25 cellular contexts compared by ENCODE assay signal in the genomic region with DNA sequence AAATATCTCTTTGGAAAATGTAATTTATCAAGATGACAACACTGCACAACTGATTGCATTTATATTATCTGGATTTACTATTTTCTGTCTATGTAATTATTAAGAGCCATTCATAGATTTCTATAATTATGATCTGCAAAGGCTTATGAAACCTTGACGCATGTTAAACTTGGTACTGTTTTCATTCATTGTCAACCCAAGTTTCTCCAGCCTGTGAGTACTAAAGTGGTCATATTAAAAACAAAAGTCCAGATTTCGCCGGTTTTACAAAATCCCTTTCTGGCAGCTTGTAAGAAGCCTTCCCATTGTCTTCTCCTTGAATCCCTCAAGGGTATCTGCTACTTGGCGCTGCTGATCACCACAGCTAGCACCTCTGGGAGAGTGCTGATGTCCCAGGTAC. TPM values are rescaled to one million over a fixed set of nuclear protein-coding genes. Genes with fewer than 3 reads are reported as not detected.
DNase-seq lines count a peak whose midpoint lies in the region; ATAC-seq, FAIRE-seq and TF ChIP-seq lines count a peak whose summit lies in the region.
"Had no signal": no experiment of that assay in that cellular context is flagged by ENCODE, and none has a peak within 500 bp of the region (broad histone marks: within the 10 kb centered on the region; RNA-seq: fewer than 3 reads in every experiment).

No MANE protein-coding gene starts in this region.

- H3K4me2 ChIP-seq in OCI-LY7 (ENCODE audit: low read length), result peak overlapping the region; percentile 69
- H3K4me2 ChIP-seq: BLaER1 had no signal

- peaks cover 61% of the 10 kb centered on the region for H3K4me1 ChIP-seq in OCI-LY7 (ENCODE audit: insufficient read depth, low read length, poor library complexity, severe bottlenecking)
- H3K4me1 ChIP-seq: BLaER1 had no signal

- DNase-seq in GM12891 (ENCODE audit: insufficient read length, low spot score) (no peak), OCI-LY7 (ENCODE audit: low spot score) (no peak), DMS114 treated with DMSO at 0.1 percent for 48 hours (lab: John Stamatoyannopoulos, UW; ENCODE audit: unreplicated experiment) (no peak), AG08396 (ENCODE audit: low spot score) (no peak), SW 1271 (lab: John Stamatoyannopoulos, UW) (no peak)
- DNase-seq: CD4-positive, alpha-beta T cell; COR-L47; DMS79 treated with DMSO at 0.1 percent for 48 hours; H7; KBM-7; NCI-H1092; NCI-H146; NCI-H2029; NCI-H226; NCI-H510A treated with DMSO at 0.1 percent for 48 hours; NCI-H748 treated with DMSO at 0.1 percent for 48 hours; SIG-M5; T-helper 1 cell had no signal

- H3K36me3 ChIP-seq in OCI-LY7 (ENCODE audit: insufficient read depth, low read length), result peaks cover 9% of the 10 kb centered on the region
- H3K36me3 ChIP-seq: BLaER1 had no signal

- H2AFZ ChIP-seq in OCI-LY7 (ENCODE audit: low read length), result no peak overlapping the region

- BruUV-seq in OCI-LY7 (replicated peaks; lab: Mats Ljungman, UMichigan), result no TSS peak

- POLR2A ChIA-PET in OCI-LY7 (lab: Charles Lee), result no interaction called here

- peak overlapping the region; percentile 96 for H3K27ac ChIP-seq in OCI-LY7 (ENCODE audit: low read depth, low read length, poor library complexity, severe bottlenecking)
- H3K27ac ChIP-seq: BLaER1, RWPE1 had no signal

- CTCF ChIA-PET in OCI-LY7 (lab: Charles Lee; ENCODE audit: unreplicated experiment), result no interaction called here

- H3K4me3 Mint-ChIP-seq in stimulated activated memory B cell treated with anti-CD40 and anti-IgM and Interleukin-4, amounts not matched to agents 10 μg/mL and 1 μg/mL and 100 μg/mL, for 72 hours, result no peak overlapping the region
- H3K4me3 Mint-ChIP-seq: CD4-positive, alpha-beta T cell had no signal

- intact Hi-C loops in OCI-LY7 (cut with micrococcal nuclease; ENCODE audit: unreplicated experiment), result loop anchor here (1.0 kb wide), 2 partner anchors 16 to 200 kb away; no protein-coding TSS in a partner anchor

- H3K4me3 ChIP-seq in OCI-LY7 (ENCODE audit: low read depth, low read length, poor library complexity, severe bottlenecking), result peak overlapping the region; percentile 30
- H3K4me3 ChIP-seq: BLaER1 had no signal

- H3K79me2 ChIP-seq in OCI-LY7 (ENCODE audit: insufficient read depth, low read depth, low read length), result no peaks in the 10 kb centered on the region

- peak overlapping the region; percentile 44 for H3K27ac Mint-ChIP-seq in stimulated activated memory B cell treated with anti-CD40 and anti-IgM and Interleukin-4, amounts not matched to agents 10 μg/mL and 1 μg/mL and 100 μg/mL, for 72 hours
- H3K27ac Mint-ChIP-seq: CD4-positive, alpha-beta T cell had no signal

- peaks cover 11% of the 10 kb centered on the region for H3K9me3 ChIP-seq in OCI-LY7 (ENCODE audit: low read length)
- H3K9me3 ChIP-seq: BLaER1 had no signal

- ATAC-seq in GM21390 (IDR thresholded peaks at IDR 0.05; ENCODE audit: unreplicated experiment) (peak; percentile 53), GM21447 (IDR thresholded peaks at IDR 0.05; ENCODE audit: unreplicated experiment) (no peak)
- no peak for ATAC-seq in stimulated activated memory B cell treated with anti-CD40 and anti-IgM and Interleukin-4, amounts not matched to agents 10 μg/mL and 1 μg/mL and 100 μg/mL, for 72 hours
- ATAC-seq: SK-N-SH treated with all-trans-retinoic acid at 6 μM for 48 hours had no signal

- no peaks in the 10 kb centered on the region for H3K9me3 Mint-ChIP-seq in stimulated activated memory B cell treated with anti-CD40 and anti-IgM and Interleukin-4, amounts not matched to agents 10 μg/mL and 1 μg/mL and 100 μg/mL, for 72 hours
- H3K9me3 Mint-ChIP-seq: CD4-positive, alpha-beta T cell had no signal

- H3K27me3 Mint-ChIP-seq in stimulated activated memory B cell treated with anti-CD40 and anti-IgM and Interleukin-4, amounts not matched to agents 10 μg/mL and 1 μg/mL and 100 μg/mL, for 72 hours, result no peaks in the 10 kb centered on the region

- no peak for TF ChIP-seq POLR2A in GM12891 (IDR thresholded peaks at IDR 0.05; ENCODE audit: low read depth, low read length)

- no peaks in the 10 kb centered on the region for H4K20me1 ChIP-seq in OCI-LY7 (ENCODE audit: insufficient read depth, low read length)
- H4K20me1 ChIP-seq: BLaER1 had no signal

- H3K36me3 Mint-ChIP-seq in stimulated activated memory B cell treated with anti-CD40 and anti-IgM and Interleukin-4, amounts not matched to agents 10 μg/mL and 1 μg/mL and 100 μg/mL, for 72 hours, result no peaks in the 10 kb centered on the region

- FAIRE-seq in GM12891 (lab: Jason Lieb, UNC), result peak; percentile 66

- peaks cover 14% of the 10 kb centered on the region for H3K4me1 Mint-ChIP-seq in stimulated activated memory B cell treated with anti-CD40 and anti-IgM and Interleukin-4, amounts not matched to agents 10 μg/mL and 1 μg/mL and 100 μg/mL, for 72 hours

- TF ChIP-seq CTCF in OCI-LY7 (conservative IDR thresholded peaks at IDR 0.05; ENCODE audit: low read length), result no peak

- H3K9me2 ChIP-seq in OCI-LY7 (ENCODE audit: insufficient read depth, low read length), result no peaks in the 10 kb centered on the region

TF ChIP-seq in GM12891, 5 proteins besides CTCF, POLR2A, EP300 and RAD21:
- TF ChIP-seq POU2F2 (IDR thresholded peaks at IDR 0.05; ENCODE audit: low read depth, low read length) (no peak), POLR2AphosphoS5 (IDR thresholded peaks at IDR 0.05; ENCODE audit: low read depth, low read length) (no peak), TAF1 (IDR thresholded peaks at IDR 0.05; ENCODE audit: low read depth, low read length) (no peak), PAX5 (IDR thresholded peaks at IDR 0.05; ENCODE audit: insufficient read depth, low read length, severe bottlenecking) (no peak)
TF ChIP-seq in GM12891: peak in this region for 0.

RNA-seq across cellular contexts. Expression of gene GRPR, which starts 19.7 kb away (rescaled TPM):
- polyA plus RNA-seq in GM12891 (2012; ENCODE audit: low read depth, missing spikeins), result not detected
- 0.47 TPM in 1 of 2 replicates, not detected in the other for total RNA-seq in OCI-LY7 (2014; rRNA removed; shearing (Covaris generic))
- total RNA-seq in OCI-LY7 (2022), result 0.31 TPM in 1 of 2 replicates, not detected in the other
- total RNA-seq: HT1080 had no signal
